In the genomic region with DNA sequence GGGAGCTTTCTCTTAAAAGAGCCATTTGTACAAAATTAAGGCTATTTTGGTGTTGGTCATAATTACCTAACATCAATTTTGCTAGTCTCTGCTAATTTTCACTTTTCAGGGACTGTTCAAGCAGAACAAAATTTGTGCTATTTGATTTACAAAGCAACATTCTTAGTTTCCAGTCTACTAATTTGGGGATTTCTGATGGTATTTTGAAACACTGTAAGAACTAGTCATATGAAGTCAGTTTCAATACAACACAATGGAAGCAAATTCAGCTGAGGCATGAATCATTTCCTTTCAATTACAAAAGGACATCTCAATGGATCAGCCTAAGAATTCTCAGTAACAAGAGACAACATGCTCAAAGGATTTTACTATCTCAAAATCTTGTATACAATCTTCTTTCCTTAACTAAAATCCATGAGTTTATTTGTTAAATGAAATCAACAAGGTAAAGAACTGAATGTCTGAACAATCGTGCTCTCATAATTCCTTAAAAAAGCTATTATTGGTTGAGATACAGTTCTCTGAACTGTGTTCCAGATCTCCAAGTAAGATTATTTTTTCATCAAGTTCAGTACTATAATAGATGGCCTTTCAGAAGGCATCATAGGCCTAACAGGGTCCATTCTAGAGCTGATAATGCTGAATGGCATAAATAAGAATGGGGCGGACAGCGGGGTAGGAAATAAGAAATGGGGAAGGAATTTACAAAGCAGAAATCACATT, we compare ENCODE assay signal across 10 cellular contexts.
DNase-seq lines count a peak whose midpoint lies in the region; ATAC-seq lines count a peak whose summit lies in the region.
"Had no signal": no experiment of that assay in that cellular context is flagged by ENCODE, and none has a peak within 500 bp of the region (broad histone marks: within the 10 kb centered on the region; RNA-seq: fewer than 3 reads in every experiment).

No MANE protein-coding gene starts in this region.

- H3K27ac Mint-ChIP-seq in CD8-positive, alpha-beta memory T cell: no peak overlapping the region

- ATAC-seq in GM18909 (IDR thresholded peaks at IDR 0.05; ENCODE audit: poor library complexity, unreplicated experiment): peak; percentile 54
- ATAC-seq in HG02938 (IDR thresholded peaks at IDR 0.05; ENCODE audit: unreplicated experiment): peak; percentile 60

- H3K4me3 Mint-ChIP-seq in CD8-positive, alpha-beta memory T cell: no peak overlapping the region

- POLR2A ChIA-PET in CD8-positive, alpha-beta memory T cell (lab: Charles Lee): no interaction called here

- peak; percentile 7 for DNase-seq in amniotic epithelial cell (ENCODE audit: low read depth)
- no peak for DNase-seq in CD8-positive, alpha-beta memory T cell
- DNase-seq in OCI-M1 (lab: John Stamatoyannopoulos, UW): no peak
- DNase-seq in CD1c-positive myeloid dendritic cell (ENCODE audit: extremely low spot score): no peak
- no peak for DNase-seq in stimulated activated CD4-positive, alpha-beta T cell treated with anti-CD3 and anti-CD28 coated beads, Interleukin-4, amount 100 ng/mL, for 24 hours
- DNase-seq: activated effector memory CD4-positive, alpha-beta T cell treated with anti-CD3 and anti-CD28 coated beads, Interleukin-2, amount 50 U/mL, for 16 hours; NCI-H1105 had no signal

- peak overlapping the region; percentile 87 for H3K9ac ChIP-seq in skeletal muscle satellite cell (ENCODE audit: low read depth, low read length)

- CTCF ChIA-PET in CD8-positive, alpha-beta memory T cell (lab: Charles Lee): no interaction called here

- no peaks in the 10 kb centered on the region for H3K36me3 Mint-ChIP-seq in CD8-positive, alpha-beta memory T cell

- H3K27ac ChIP-seq in CD8-positive, alpha-beta memory T cell (ENCODE audit: low read depth, low read length): no peak overlapping the region

- no peaks in the 10 kb centered on the region for H3K27me3 ChIP-seq in skeletal muscle satellite cell (ENCODE audit: control insufficient read depth, insufficient read depth, low read length)
- H3K27me3 ChIP-seq in CD8-positive, alpha-beta memory T cell (ENCODE audit: insufficient read depth, low read length, poor library complexity, severe bottlenecking): no peaks in the 10 kb centered on the region

- H3K4me2 ChIP-seq in skeletal muscle satellite cell (ENCODE audit: low read length): peak overlapping the region; percentile 24

- H3K9me3 Mint-ChIP-seq in CD8-positive, alpha-beta memory T cell: no peaks in the 10 kb centered on the region

- H3K27me3 Mint-ChIP-seq in CD8-positive, alpha-beta memory T cell: no peaks in the 10 kb centered on the region

- no peaks in the 10 kb centered on the region for H3K4me1 Mint-ChIP-seq in CD8-positive, alpha-beta memory T cell

- H3K4me1 ChIP-seq in skeletal muscle satellite cell (ENCODE audit: control insufficient read depth, insufficient read depth, low read length): peaks cover 55% of the 10 kb centered on the region
- H3K4me1 ChIP-seq in CD8-positive, alpha-beta memory T cell (ENCODE audit: insufficient read depth, low read length): no peaks in the 10 kb centered on the region

- H3K36me3 ChIP-seq in skeletal muscle satellite cell (ENCODE audit: insufficient read depth, low read length): no peaks in the 10 kb centered on the region
- no peaks in the 10 kb centered on the region for H3K36me3 ChIP-seq in CD8-positive, alpha-beta memory T cell (ENCODE audit: insufficient read depth, low read length)

- H3K9me3 ChIP-seq in skeletal muscle satellite cell (replicated peaks; ENCODE audit: low read length): no peaks in the 10 kb centered on the region
- no peaks in the 10 kb centered on the region for H3K9me3 ChIP-seq in CD8-positive, alpha-beta memory T cell (ENCODE audit: low read length)

- no peak overlapping the region for H3K4me3 ChIP-seq in skeletal muscle satellite cell (ENCODE audit: low read length)
- H3K4me3 ChIP-seq in CD8-positive, alpha-beta memory T cell (ENCODE audit: low read length): no peak overlapping the region
